In the genomic region with DNA sequence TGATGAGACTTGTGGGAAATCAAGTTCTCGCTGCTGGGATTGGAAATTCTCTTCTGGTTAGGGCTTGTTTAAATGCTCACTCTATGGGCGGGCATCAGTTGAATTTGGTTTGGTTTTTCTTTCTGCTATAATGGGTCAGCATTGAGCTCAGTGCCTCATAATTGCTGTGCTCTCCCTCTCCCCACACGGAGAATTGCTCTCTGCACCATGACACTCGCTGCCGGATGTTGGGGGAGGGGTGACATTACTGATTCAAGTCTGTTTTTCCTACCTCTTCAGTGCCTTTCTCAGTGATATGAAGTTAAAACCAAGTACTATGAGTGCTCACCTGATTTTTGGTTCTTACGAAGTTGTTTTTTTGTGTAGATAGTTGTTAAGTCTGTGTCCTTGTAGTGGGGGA, we compare ENCODE assay signal across 30 cellular contexts.
"Had no signal": no experiment of that assay in that cellular context is flagged by ENCODE, and none has a peak within 500 bp of the region (broad histone marks: within the 10 kb centered on the region; RNA-seq: fewer than 3 reads in every experiment).

No MANE protein-coding gene starts in this region.

- H3K4me1 Mint-ChIP-seq: natural killer cell; nephron; stimulated activated memory B cell treated with anti-CD40 and anti-IgM and Interleukin-4, amounts not matched to agents 10 μg/mL and 1 μg/mL and 100 μg/mL, for 72 hours; stimulated activated naive CD8-positive, alpha-beta T cell treated with anti-CD3 and anti-CD28 coated beads, Interleukin-15, amount 100 ng/mL, for 72 hours had no signal

- ATAC-seq: naive thymus-derived CD4-positive, alpha-beta T cell; natural killer cell; psoas muscle; right cardiac atrium; sciatic nerve; stimulated activated memory B cell treated with anti-CD40 and anti-IgM and Interleukin-4, amounts not matched to agents 10 μg/mL and 1 μg/mL and 100 μg/mL, for 72 hours; stimulated activated naive CD8-positive, alpha-beta T cell treated with anti-CD3 and anti-CD28 coated beads, Interleukin-15, amount 100 ng/mL, for 72 hours; stimulated activated naive CD8-positive, alpha-beta T cell treated with anti-CD3 and anti-CD28 coated beads, Interleukin-15, Interleukin-2, amounts not matched to agents 100 U/mL and 50 U/mL, for 24 hours; upper lobe of right lung had no signal

- H3K9me3 Mint-ChIP-seq: natural killer cell; nephron; stimulated activated memory B cell treated with anti-CD40 and anti-IgM and Interleukin-4, amounts not matched to agents 10 μg/mL and 1 μg/mL and 100 μg/mL, for 72 hours; stimulated activated naive CD8-positive, alpha-beta T cell treated with anti-CD3 and anti-CD28 coated beads, Interleukin-15, amount 100 ng/mL, for 72 hours; type B pancreatic cell had no signal

- H3K9me3 ChIP-seq: ovary, psoas muscle, spleen, suprapubic skin, testis, tibial artery, transverse colon, upper lobe of right lung, uterus had no signal

- H3K27ac ChIP-seq: ovary, parathyroid adenoma, psoas muscle, skin epidermis, spleen, suprapubic skin, testis, tibial artery, transverse colon, upper lobe of right lung, uterus had no signal

- DNase-seq: naive thymus-derived CD4-positive, alpha-beta T cell; natural killer cell; occipital lobe; ovary; psoas muscle; right cardiac atrium; spleen; stimulated activated CD4-positive, alpha-beta T cell treated with anti-CD3 and anti-CD28 coated beads, Interleukin-12 subunit alpha, Interleukin-12 subunit beta, amount 100 ng/mL, for 4 hours; stimulated activated CD4-positive, alpha-beta T cell treated with anti-CD3 and anti-CD28 coated beads, Interleukin-1b, Interleukin-23, amount 100 ng/mL, for 48 hours; stimulated activated CD4-positive, alpha-beta T cell treated with anti-CD3 and anti-CD28 coated beads, Interleukin-4, amount 100 ng/mL, for 1 hour; stimulated activated CD4-positive, alpha-beta T cell treated with anti-CD3 and anti-CD28 coated beads, Interleukin-4, amount 100 ng/mL, for 4 hours; stimulated activated CD8-positive, alpha-beta memory T cell treated with anti-CD3 and anti-CD28 coated beads, Interleukin-4, amount 100 ng/mL, for 48 hours; stimulated activated naive CD4-positive, alpha-beta T cell; stimulated activated naive CD8-positive, alpha-beta T cell treated with anti-CD3 and anti-CD28 coated beads, Interleukin-15, amount 100 ng/mL, for 72 hours; stimulated activated naive CD8-positive, alpha-beta T cell treated with anti-CD3 and anti-CD28 coated beads, Interleukin-15, Interleukin-2, amounts not matched to agents 100 U/mL and 50 U/mL, for 24 hours; substantia nigra; testis; tibial artery; transverse colon; upper lobe of right lung; uterus had no signal

- H3K9ac ChIP-seq: parathyroid adenoma had no signal

- H3K4me2 ChIP-seq: smooth muscle cell had no signal

- H3K27me3 ChIP-seq: ovary, spleen, suprapubic skin, testis, tibial artery, transverse colon, upper lobe of right lung, uterus had no signal

- H3K4me3 ChIP-seq: ovary, psoas muscle, skin epidermis, smooth muscle cell, spleen, suprapubic skin, testis, tibial artery, transverse colon, upper lobe of right lung, uterus had no signal

- H3K79me2 ChIP-seq: parathyroid adenoma had no signal

- H2AFZ ChIP-seq: parathyroid adenoma had no signal

- H3K27ac Mint-ChIP-seq: naive thymus-derived CD4-positive, alpha-beta T cell; natural killer cell; nephron; progenitor cell of endocrine pancreas; stimulated activated memory B cell treated with anti-CD40 and anti-IgM and Interleukin-4, amounts not matched to agents 10 μg/mL and 1 μg/mL and 100 μg/mL, for 72 hours; stimulated activated naive CD8-positive, alpha-beta T cell treated with anti-CD3 and anti-CD28 coated beads, Interleukin-15, amount 100 ng/mL, for 72 hours; type B pancreatic cell had no signal

- H3K36me3 Mint-ChIP-seq: naive thymus-derived CD4-positive, alpha-beta T cell; natural killer cell; stimulated activated memory B cell treated with anti-CD40 and anti-IgM and Interleukin-4, amounts not matched to agents 10 μg/mL and 1 μg/mL and 100 μg/mL, for 72 hours; type B pancreatic cell had no signal

- H3K4me1 ChIP-seq: parathyroid adenoma, psoas muscle, spleen, suprapubic skin, testis, tibial artery, transverse colon, upper lobe of right lung, uterus had no signal

- H3K27me3 Mint-ChIP-seq: progenitor cell of endocrine pancreas; stimulated activated memory B cell treated with anti-CD40 and anti-IgM and Interleukin-4, amounts not matched to agents 10 μg/mL and 1 μg/mL and 100 μg/mL, for 72 hours; type B pancreatic cell had no signal

- H3K36me3 ChIP-seq: ovary, spleen, suprapubic skin, tibial artery, transverse colon, upper lobe of right lung, uterus had no signal

- H3K4me3 Mint-ChIP-seq: naive thymus-derived CD4-positive, alpha-beta T cell; natural killer cell; nephron; stimulated activated memory B cell treated with anti-CD40 and anti-IgM and Interleukin-4, amounts not matched to agents 10 μg/mL and 1 μg/mL and 100 μg/mL, for 72 hours; stimulated activated naive CD8-positive, alpha-beta T cell treated with anti-CD3 and anti-CD28 coated beads, Interleukin-15, amount 100 ng/mL, for 72 hours; type B pancreatic cell had no signal
